In genomic region chr11:95790123-95790932, GRCh38 we compare ENCODE assay signal across 8 cellular contexts. TPM values are rescaled to one million over a fixed set of nuclear protein-coding genes. Genes with fewer than 3 reads are reported as not detected.
A peak's percentile ranks its signal among the peaks of the same experiment; 100 is the strongest.
DNase-seq lines count a peak whose midpoint lies in the region; ATAC-seq and TF ChIP-seq lines count a peak whose summit lies in the region.

TSS of gene CEP57 (plus strand) at chr11:95790498. CDS start at chr11:95790699, 201 bp downstream.

- H3K36me3 ChIP-seq in H7 (replicated peaks; ENCODE audit: control insufficient read depth, insufficient read depth, low read length) = peaks cover 4% of the 10 kb centered on the region

- H3K27me3 Mint-ChIP-seq in natural killer cell treated with Interleukin-12 subunit alpha and Interleukin-12 subunit beta and Interleukin-15 and Interleukin-18, amount 100 ng/mL, for 72 hours = no peaks in the 10 kb centered on the region

- ATAC-seq in natural killer cell treated with Interleukin-12 subunit alpha and Interleukin-12 subunit beta and Interleukin-15 and Interleukin-18, amount 100 ng/mL, for 72 hours = peak; percentile 80 to 87
- ATAC-seq in stimulated activated naive CD8-positive, alpha-beta T cell treated with anti-CD3 and anti-CD28 coated beads, Interleukin-15, Interleukin-2, amounts not matched to agents 100 U/mL and 50 U/mL, for 24 hours = peak; percentile 77

- no peak for TF ChIP-seq CTCF in fibroblast of pulmonary artery (IDR thresholded peaks at IDR 0.05; ENCODE audit: low read length, missing control alignments)

- H3K27me3 ChIP-seq in H7 (ENCODE audit: control insufficient read depth, insufficient read depth, low read length) = no peaks in the 10 kb centered on the region

- peaks cover 36 to 41% of the 10 kb centered on the region in 2 donors for H3K4me1 Mint-ChIP-seq in natural killer cell treated with Interleukin-12 subunit alpha and Interleukin-12 subunit beta and Interleukin-15 and Interleukin-18, amount 100 ng/mL, for 72 hours (ENCODE audit: low read depth in 2 of 2)

- peak within 1 kb of the TSS; percentile 90 for H3K4me3 Mint-ChIP-seq in natural killer cell treated with Interleukin-12 subunit alpha and Interleukin-12 subunit beta and Interleukin-15 and Interleukin-18, amount 100 ng/mL, for 72 hours

- no peaks in the 10 kb centered on the region for H3K9me3 Mint-ChIP-seq in natural killer cell treated with Interleukin-12 subunit alpha and Interleukin-12 subunit beta and Interleukin-15 and Interleukin-18, amount 100 ng/mL, for 72 hours

- peak within 1 kb of the TSS; percentile 97 to 100 for H3K27ac Mint-ChIP-seq in natural killer cell treated with Interleukin-12 subunit alpha and Interleukin-12 subunit beta and Interleukin-15 and Interleukin-18, amount 100 ng/mL, for 72 hours

- H3K4me3 ChIP-seq in H7 (ENCODE audit: insufficient read depth, low read depth, low read length) (peak within 1 kb of the TSS; percentile 70), fibroblast of pulmonary artery (replicated peaks; ENCODE audit: low read depth, low read length) (peak within 1 kb of the TSS; percentile 93)

- H3K36me3 Mint-ChIP-seq in natural killer cell treated with Interleukin-12 subunit alpha and Interleukin-12 subunit beta and Interleukin-15 and Interleukin-18, amount 100 ng/mL, for 72 hours = peaks cover 23% of the 10 kb centered on the region

- DNase-seq in EL (peak; percentile 99), H7 (peak; percentile 87), M059J (ENCODE audit: low read depth) (peak; percentile 99), SHP77 (lab: John Stamatoyannopoulos, UW) (peak; percentile 90 to 95), fibroblast of pulmonary artery (ENCODE audit: low read depth) (peak; percentile 99)
- peak; percentile 86 for DNase-seq in activated effector memory CD4-positive, alpha-beta T cell treated with Interleukin-2 at 50 U/mL for 16 hours
- DNase-seq in natural killer cell treated with Interleukin-12 subunit alpha and Interleukin-12 subunit beta and Interleukin-15 and Interleukin-18, amount 100 ng/mL, for 72 hours (ENCODE audit: low spot score) = peak; percentile 98
- DNase-seq in stimulated activated naive CD8-positive, alpha-beta T cell treated with anti-CD3 and anti-CD28 coated beads, Interleukin-15, Interleukin-2, amounts not matched to agents 100 U/mL and 50 U/mL, for 24 hours = peak; percentile 94

RNA-seq across cellular contexts. Expression of gene CEP57, which starts in this region (rescaled TPM):
- 55.2 and 94.9 TPM in 2 replicates for total RNA-seq in H7 (2014; rRNA removed; shearing (Covaris generic))
- total RNA-seq in M059J (2014; rRNA removed; shearing (Covaris generic)) = 48.0 and 60.5 TPM in 2 replicates
- total RNA-seq in natural killer cell treated with Interleukin-12 subunit alpha and Interleukin-12 subunit beta and Interleukin-15 and Interleukin-18, amount 100 ng/mL, for 72 hours = 10 to 100 TPM; 35.0 to 52.0 TPM

Comparison
In these comparisons a context has a peak if more than half of its experiments do, and no peak if none do; other contexts are left out.
1. Peak in every context shown above with its lines: DNase-seq, ATAC-seq and H3K4me3 ChIP-seq.